8 cellular contexts compared by ENCODE assay signal in genomic region chr6:24666616-24667377, GRCh38. TPM values are rescaled to one million over a fixed set of nuclear protein-coding genes. Genes with fewer than 3 reads are reported as not detected.
DNase-seq lines count a peak whose midpoint lies in the region; ATAC-seq and TF ChIP-seq lines count a peak whose summit lies in the region.

TSS of gene ACOT13 (plus strand) at chr6:24667077. CDS start at chr6:24667264, 187 bp downstream.
TSS of gene TDP2 (minus strand) at chr6:24666899. CDS start at chr6:24666862, 37 bp downstream.

- intact Hi-C loops in left cardiac atrium (cut with DNase I) = no loop called here

- peak; percentile 96 for DNase-seq in NCI-H1436 (lab: John Stamatoyannopoulos, UW)
- DNase-seq in T follicular helper cell (ENCODE audit: low read depth) = peak; percentile 94
- DNase-seq in left cardiac atrium = peak; percentile 97
- DNase-seq in progenitor cell of endocrine pancreas (ENCODE audit: low spot score, unreplicated experiment) = peak; percentile 94
- DNase-seq in ureter (ENCODE audit: low spot score) = peak; percentile 96

- WGBS in adipose tissue, 3 donors = 0% methylated on average over 62 of the region's 62 CpGs

- peak within 1 kb of the TSS; percentile 5 for H3K27ac ChIP-seq in adipose tissue (ENCODE audit: low read depth, low read length)

- ATAC-seq in HG02798 (IDR thresholded peaks at IDR 0.05; ENCODE audit: poor library complexity, unreplicated experiment) = peak; percentile 98
- ATAC-seq in left cardiac atrium = peak; percentile 99

- H3K36me3 Mint-ChIP-seq in progenitor cell of endocrine pancreas (ENCODE audit: insufficient read depth) = peaks cover 36% of the 10 kb centered on the region

- H3K27me3 Mint-ChIP-seq in progenitor cell of endocrine pancreas = no peaks in the 10 kb centered on the region

- H3K4me3 Mint-ChIP-seq in progenitor cell of endocrine pancreas (ENCODE audit: low read depth) = peak within 1 kb of the TSS; percentile 88

- peaks cover 41% of the 10 kb centered on the region for H3K4me1 Mint-ChIP-seq in progenitor cell of endocrine pancreas (ENCODE audit: low read depth)

- peak within 1 kb of the TSS; percentile 84 for H3K4me3 ChIP-seq in GM12875 (ENCODE audit: low read depth, low read length)

- peak within 1 kb of the TSS; percentile 100 for H3K27ac Mint-ChIP-seq in progenitor cell of endocrine pancreas

- peak; percentile 70 for TF ChIP-seq CTCF in GM12875 (IDR thresholded peaks at IDR 0.05; ENCODE audit: borderline replicate concordance, insufficient read depth, low read depth, low read length)
- peak; percentile 65 for TF ChIP-seq CTCF in progenitor cell of endocrine pancreas (IDR thresholded peaks at IDR 0.05; ENCODE audit: unreplicated experiment)

- peaks cover 20% of the 10 kb centered on the region for H3K9me3 Mint-ChIP-seq in progenitor cell of endocrine pancreas (ENCODE audit: low read depth)

RNA-seq across cellular contexts. Expression of gene ACOT13, which starts in this region (rescaled TPM):
- 1 to 10 TPM; 7.1 to 9.4 (median 7.2) TPM for polyA plus RNA-seq in adipose tissue
- total RNA-seq in left cardiac atrium (10 to 100 TPM; 63.0 to 70.8 TPM), progenitor cell of endocrine pancreas (42.3 and 45.9 TPM in 2 replicates), ureter (16.8 TPM)

RNA-seq across cellular contexts. Expression of gene TDP2, which starts in this region (rescaled TPM):
- 10 to 100 TPM; 18.9 to 34.3 (median 19.8) TPM for polyA plus RNA-seq in adipose tissue
- total RNA-seq in left cardiac atrium (10 to 100 TPM; 29.5 to 35.2 TPM), progenitor cell of endocrine pancreas (65.6 and 69.8 TPM in 2 replicates), ureter (54.4 TPM)

Comparison
In these comparisons a context has a peak if more than half of its experiments do, and no peak if none do; other contexts are left out.
1. Peak in every context shown above with its lines: DNase-seq, ATAC-seq, H3K4me3 ChIP-seq and H3K27ac ChIP-seq.